In the genomic region with DNA sequence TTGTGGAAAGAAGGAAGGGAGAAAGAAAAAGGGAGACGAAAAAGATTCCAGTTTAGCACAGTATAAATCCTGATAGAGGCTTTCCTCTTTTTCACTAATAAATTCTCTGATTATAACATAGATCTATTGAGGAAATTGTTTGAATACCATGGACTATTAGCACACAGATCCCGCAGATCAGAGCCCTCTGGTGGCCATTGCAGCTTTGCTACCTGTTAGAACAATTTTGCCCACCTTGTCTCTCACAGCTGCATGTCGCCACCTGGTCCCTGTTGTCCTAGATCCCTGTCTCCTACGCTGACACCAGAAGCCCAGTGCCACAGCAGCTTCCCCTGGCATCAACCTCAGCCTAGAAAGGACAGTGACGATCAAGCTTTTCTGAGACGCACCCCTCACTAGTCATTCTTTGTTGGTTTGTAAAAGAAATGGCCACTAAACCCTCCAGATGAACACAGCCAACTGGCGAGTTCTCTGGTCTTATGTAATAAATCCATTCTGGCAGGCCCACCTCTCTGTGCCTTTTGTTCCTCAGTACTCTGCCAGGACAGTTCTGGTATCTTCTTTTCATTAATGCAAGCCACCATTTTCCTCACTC, we compare ENCODE assay signal across 9 cellular contexts. TPM values are rescaled to one million over a fixed set of nuclear protein-coding genes. Genes with fewer than 3 reads are reported as not detected.
DNase-seq lines count a peak whose midpoint lies in the region; ATAC-seq and TF ChIP-seq lines count a peak whose summit lies in the region.
"Had no signal": no experiment of that assay in that cellular context is flagged by ENCODE, and none has a peak within 500 bp of the region (broad histone marks: within the 10 kb centered on the region; RNA-seq: fewer than 3 reads in every experiment).

No MANE protein-coding gene starts in this region.

- no peaks in the 10 kb centered on the region for H3K36me3 ChIP-seq in BJ (ENCODE audit: control insufficient read depth, insufficient read depth, low read length)

- POLR2A ChIA-PET in BJ (lab: Charles Lee): no interaction called here

- peak; percentile 70 for ATAC-seq in GM18867 (IDR thresholded peaks at IDR 0.05; ENCODE audit: unreplicated experiment)
- no peak for ATAC-seq in activated CD4-positive, CD25-positive, alpha-beta regulatory T cell treated with anti-CD3 and anti-CD28 coated beads, Interleukin-2, amount 50 U/mL, for 24 hours
- ATAC-seq in HG03025 (IDR thresholded peaks at IDR 0.05; ENCODE audit: low FRiP score, unreplicated experiment): no peak

- 0 out of 2 replicates have a peak, but pooled peaks cover 1% of the 10 kb centered on the region for H3K27me3 ChIP-seq in BJ (ENCODE audit: control insufficient read depth, insufficient read depth, low read length)

- CTCF ChIA-PET in BJ (lab: Yijun Ruan, JAX): interaction anchor here (0.7 to 1.4 kb wide), 9 partner anchors 10 to 1151 kb away, joined by 3 to 5 read pairs (median 3); no protein-coding TSS in a partner anchor

- DNase-seq in BJ (ENCODE audit: low read depth): no peak
- DNase-seq in NCI-H69 (lab: John Stamatoyannopoulos, UW): peak; percentile 78
- peak; percentile 5 for DNase-seq in germinal center (ENCODE audit: low spot score)
- no peak for DNase-seq in cardiac septum (ENCODE audit: low spot score)
- no peak for DNase-seq in T1000 (lab: John Stamatoyannopoulos, UW)

- H3K4me3 ChIP-seq in BJ (ENCODE audit: low read depth, low read length): no peak overlapping the region

- TF ChIP-seq CTCF in BJ (IDR thresholded peaks at IDR 0.05; ENCODE audit: insufficient read depth, low read depth, low read length): peak; percentile 62

- intact Hi-C loops in cardiac septum (cut with DNase I): no loop called here

RNA-seq across cellular contexts. Expression of a gene that starts 9.9 kb away (rescaled TPM):
- polyA plus RNA-seq in BJ (2011; rRNA removed): not detected in 2 replicates
- polyA minus RNA-seq in BJ (2011; rRNA and poly(A)+ RNA removed): not detected in 2 replicates
- total RNA-seq in cardiac septum: not detected
- total RNA-seq: glomerular endothelial cell had no signal

Comparison
In these comparisons a context has a peak if more than half of its experiments do, and no peak if none do; other contexts are left out.
1. DNase-seq: peak in NCI-H69 (single experiment) and germinal center (single experiment); none in BJ (single experiment), cardiac septum (single experiment) and T1000 (single experiment).